ENCODE assay signal across 15 cellular contexts in genomic region chr2:16013571-16013970, GRCh38.
DNase-seq lines count a peak whose midpoint lies in the region; ATAC-seq and TF ChIP-seq lines count a peak whose summit lies in the region.
"Had no signal": no experiment of that assay in that cellular context is flagged by ENCODE, and none has a peak within 500 bp of the region (broad histone marks: within the 10 kb centered on the region; RNA-seq: fewer than 3 reads in every experiment).

No MANE protein-coding gene starts in this region.

- peak overlapping the region; percentile 70 for H3K4me2 ChIP-seq in MM.1S (ENCODE audit: low read depth, low read length)

- no peaks in the 10 kb centered on the region for H3K9me2 ChIP-seq in MM.1S (replicated peaks; ENCODE audit: insufficient read depth, low read length)

- CTCF ChIA-PET in Calu3 (lab: Charles Lee): no interaction called here

- no peak overlapping the region for H3K27ac Mint-ChIP-seq in Calu3 (ENCODE audit: unreplicated experiment)
- H3K27ac Mint-ChIP-seq in chondrocyte (ENCODE audit: unreplicated experiment): no peak overlapping the region
- H3K27ac Mint-ChIP-seq: B cell had no signal

- no peaks in the 10 kb centered on the region for H3K9me3 Mint-ChIP-seq in Calu3 (ENCODE audit: low read depth, unreplicated experiment)
- no peaks in the 10 kb centered on the region for H3K9me3 Mint-ChIP-seq in chondrocyte (ENCODE audit: low read depth)

- no peak for ATAC-seq in HG02938 (IDR thresholded peaks at IDR 0.05; ENCODE audit: unreplicated experiment)
- ATAC-seq in HG03095 (IDR thresholded peaks at IDR 0.05; ENCODE audit: unreplicated experiment): no peak
- ATAC-seq: HCT116 had no signal

- DNase-seq in Calu3 (no peak), MM.1S (no peak), globus pallidus (ENCODE audit: low spot score) (peak; percentile 59), chondrocyte (ENCODE audit: low spot score) (no peak)
- DNase-seq: activated CD4-positive, alpha-beta T cell treated with anti-CD3 and anti-CD28 coated beads, Interleukin-2, amount 50 U/mL, for 48 hours; aorta; NK-92 treated with Interleukin-12 subunit alpha and Interleukin-12 subunit beta, amount 100 ng/mL, for 24 hours; stimulated activated CD4-positive, alpha-beta T cell treated with anti-CD3 and anti-CD28 coated beads, Interleukin-4, amount 100 ng/mL, for 1 hour; T1000 had no signal

- no peak for TF ChIP-seq CTCF in Calu3 (IDR thresholded peaks at IDR 0.05; ENCODE audit: unreplicated experiment)
- TF ChIP-seq CTCF in MM.1S (IDR thresholded peaks at IDR 0.05; ENCODE audit: low read length): no peak
- TF ChIP-seq CTCF in chondrocyte (IDR thresholded peaks at IDR 0.05): no peak

- H3K4me1 Mint-ChIP-seq in Calu3 (ENCODE audit: low read depth, unreplicated experiment) (peaks cover 43% of the 10 kb centered on the region), chondrocyte (ENCODE audit: low read depth) (peaks cover 15% of the 10 kb centered on the region)
- H3K4me1 Mint-ChIP-seq: B cell had no signal

- H3K79me2 ChIP-seq in MM.1S (ENCODE audit: low read length): no peaks in the 10 kb centered on the region

- peak overlapping the region; percentile 31; the same call in 1 of the 2 replicates for H3K9ac ChIP-seq in MM.1S (ENCODE audit: low read length)

- no peaks in the 10 kb centered on the region for H3K9me3 ChIP-seq in MM.1S (replicated peaks; ENCODE audit: insufficient read depth, low read length)
- H3K9me3 ChIP-seq in neuron (ENCODE audit: low read length): no peaks in the 10 kb centered on the region
- H3K9me3 ChIP-seq: esophagus muscularis mucosa had no signal

- intact Hi-C loops in Calu3 (cut with micrococcal nuclease; ENCODE audit: unreplicated experiment): loop anchor here (2.0 to 5.0 kb wide), 2 partner anchors 36 to 71 kb away; no protein-coding TSS in a partner anchor

- H3F3A ChIP-seq in MM.1S (ENCODE audit: insufficient read depth, low read length): peaks cover 6% of the 10 kb centered on the region; the same call in 1 of the 2 replicates

- peaks cover 5% of the 10 kb centered on the region for H3K36me3 Mint-ChIP-seq in Calu3 (ENCODE audit: insufficient read depth, unreplicated experiment)
- H3K36me3 Mint-ChIP-seq in chondrocyte (ENCODE audit: low read depth): no peaks in the 10 kb centered on the region

- H3K4me3 Mint-ChIP-seq in Calu3 (ENCODE audit: low read depth, unreplicated experiment): peak overlapping the region; percentile 33
- H3K4me3 Mint-ChIP-seq in chondrocyte (ENCODE audit: unreplicated experiment): no peak overlapping the region
- H3K4me3 Mint-ChIP-seq: B cell had no signal

- H3K27ac ChIP-seq in MM.1S (ENCODE audit: low read length): peak overlapping the region; percentile 63; the same call in 1 of the 2 replicates
- H3K27ac ChIP-seq: esophagus muscularis mucosa had no signal

- H3K27me3 ChIP-seq in MM.1S (replicated peaks; ENCODE audit: insufficient read depth, low read length): no peaks in the 10 kb centered on the region
- H3K27me3 ChIP-seq in neuron (ENCODE audit: insufficient read depth, low read length): no peaks in the 10 kb centered on the region

- H4K20me1 ChIP-seq in MM.1S (ENCODE audit: insufficient read depth, low read length): no peaks in the 10 kb centered on the region

- BruUV-seq in Calu3 (replicated peaks; lab: Mats Ljungman, UMichigan): no TSS peak

- H2AFZ ChIP-seq in MM.1S (ENCODE audit: low read length) (peak overlapping the region; percentile 40), neuron (ENCODE audit: low read depth, low read length) (peak overlapping the region; percentile 60)

- H3K36me3 ChIP-seq in MM.1S (replicated peaks; ENCODE audit: insufficient read depth, low read length): no peaks in the 10 kb centered on the region
- no peaks in the 10 kb centered on the region for H3K36me3 ChIP-seq in neuron (ENCODE audit: insufficient read depth, low read length)
- H3K36me3 ChIP-seq: esophagus muscularis mucosa had no signal

- H3K4me1 ChIP-seq in MM.1S (ENCODE audit: low read length) (peaks cover 8% of the 10 kb centered on the region; the same call in 1 of the 2 replicates), neuron (ENCODE audit: insufficient read depth, low read length) (peaks cover 18% of the 10 kb centered on the region)

- H3K27me3 Mint-ChIP-seq in Calu3 (ENCODE audit: unreplicated experiment) (no peaks in the 10 kb centered on the region), chondrocyte (ENCODE audit: low read depth) (peaks cover 27% of the 10 kb centered on the region)

- H3K4me3 ChIP-seq in MM.1S (ENCODE audit: low read length) (peak overlapping the region; percentile 26), neuron (ENCODE audit: low read length) (no peak overlapping the region)
- H3K4me3 ChIP-seq: esophagus muscularis mucosa had no signal
